Comparison of ENCODE assay signal across 10 cellular contexts in the genomic region with DNA sequence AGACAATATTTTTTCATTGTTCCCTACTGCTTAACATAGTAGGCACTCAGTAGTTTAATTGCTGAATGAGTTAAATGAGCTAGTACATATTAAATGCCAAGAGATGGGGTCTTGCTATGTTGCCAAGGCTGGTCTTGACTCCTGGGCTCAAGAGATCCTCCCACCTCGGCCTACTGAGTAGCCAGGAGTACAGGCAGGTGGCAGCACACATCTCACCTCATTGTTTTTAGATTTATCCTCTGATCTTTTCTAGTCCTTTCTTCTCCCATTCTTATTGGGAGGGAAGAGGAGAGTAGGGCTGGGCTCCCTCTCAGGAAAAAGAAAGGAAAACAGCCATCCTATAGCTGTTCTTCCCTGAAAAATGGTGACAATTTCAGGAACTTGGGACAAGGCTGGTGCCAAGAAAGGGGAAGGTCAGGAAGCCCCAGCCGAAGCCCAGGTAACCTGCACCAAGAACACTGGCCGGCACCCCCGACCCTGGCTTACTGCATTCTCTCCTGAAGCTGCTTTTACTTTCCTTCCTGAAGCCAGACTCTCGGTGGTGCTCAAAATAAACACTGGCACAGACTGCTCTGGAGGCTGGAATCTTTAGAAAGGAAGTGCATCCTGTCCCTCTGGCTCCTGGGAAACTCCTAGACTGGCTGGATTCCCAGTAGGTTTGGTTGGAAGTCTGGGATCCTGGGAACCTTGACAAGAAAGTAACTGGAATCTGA. TPM values are rescaled to one million over a fixed set of nuclear protein-coding genes. Genes with fewer than 3 reads are reported as not detected.
DNase-seq lines count a peak whose midpoint lies in the region; ATAC-seq, FAIRE-seq and TF ChIP-seq lines count a peak whose summit lies in the region.
"Had no signal": no experiment of that assay in that cellular context is flagged by ENCODE, and none has a peak within 500 bp of the region (broad histone marks: within the 10 kb centered on the region; RNA-seq: fewer than 3 reads in every experiment).

No MANE protein-coding gene starts in this region.

- H3K9ac ChIP-seq in Loucy (ENCODE audit: low read depth, low read length, poor library complexity, severe bottlenecking): no peak overlapping the region
- no peak overlapping the region for H3K9ac ChIP-seq in kidney (ENCODE audit: low read length in 2 of 2)
- H3K9ac ChIP-seq in stomach smooth muscle (ENCODE audit: low read length in 2 of 2): peak overlapping the region in 1 of 2 donors; percentile 13
- H3K9ac ChIP-seq in Karpas-422 (ENCODE audit: low read length): no peak overlapping the region

- peak; percentile 38 for DNase-seq in brain microvascular endothelial cell
- peak; percentile 47 for DNase-seq in kidney
- no peak for DNase-seq in Karpas-422
- DNase-seq: activated naive CD4-positive, alpha-beta T cell treated with anti-CD3 and anti-CD28 coated beads, Interleukin-2, amount 50 U/mL, for 16 hours; NCI-H345 had no signal

- H3K4me1 ChIP-seq in Loucy (ENCODE audit: insufficient read depth, low read length, poor library complexity, severe bottlenecking) (peaks cover 24% of the 10 kb centered on the region), kidney (ENCODE audit: control insufficient read depth in 1 of 2, insufficient read depth in 1 of 2, low read depth in 1 of 2, low read length in 2 of 2) (peaks cover 13 to 19% of the 10 kb centered on the region in 2 donors), stomach smooth muscle (ENCODE audit: control insufficient read depth, insufficient read depth, low read length) (peaks cover 30% of the 10 kb centered on the region), Karpas-422 (ENCODE audit: low read length) (peaks cover 29% of the 10 kb centered on the region)

- H3K9me2 ChIP-seq in Loucy (replicated peaks; ENCODE audit: low read depth, low read length): no peaks in the 10 kb centered on the region
- no peaks in the 10 kb centered on the region for H3K9me2 ChIP-seq in Karpas-422 (replicated peaks; ENCODE audit: insufficient read depth, low read length)

- ATAC-seq in GM18511 (IDR thresholded peaks at IDR 0.05; ENCODE audit: unreplicated experiment) (no peak), GM18517 (IDR thresholded peaks at IDR 0.05; ENCODE audit: unreplicated experiment) (no peak)

- H3K36me3 ChIP-seq in Loucy (ENCODE audit: insufficient read depth, low read length): peaks cover 12% of the 10 kb centered on the region; the same call in 1 of the 2 replicates
- H3K36me3 ChIP-seq in brain microvascular endothelial cell (replicated peaks): peaks cover 35% of the 10 kb centered on the region
- H3K36me3 ChIP-seq in kidney (ENCODE audit: control insufficient read depth in 1 of 2, insufficient read depth in 2 of 2, low read length in 2 of 2): peaks cover 18 to 29% of the 10 kb centered on the region in 2 donors
- peaks cover 19 to 30% of the 10 kb centered on the region in 2 donors for H3K36me3 ChIP-seq in stomach smooth muscle (ENCODE audit: control insufficient read depth in 2 of 2, insufficient read depth in 2 of 2, low read length in 2 of 2)
- no peaks in the 10 kb centered on the region for H3K36me3 ChIP-seq in Karpas-422 (ENCODE audit: insufficient read depth, low read length)

- H3K27me3 ChIP-seq in Loucy (ENCODE audit: insufficient read depth, low read length, poor library complexity, severe bottlenecking): no peaks in the 10 kb centered on the region
- H3K27me3 ChIP-seq in brain microvascular endothelial cell (replicated peaks): no peaks in the 10 kb centered on the region
- no peaks in the 10 kb centered on the region for H3K27me3 ChIP-seq in stomach smooth muscle (ENCODE audit: control insufficient read depth in 1 of 2, insufficient read depth in 2 of 2, low read length in 2 of 2)
- H3K27me3 ChIP-seq in Karpas-422 (ENCODE audit: low read length): no peaks in the 10 kb centered on the region

- H3K9me3 ChIP-seq in Loucy (ENCODE audit: insufficient read depth, low read depth, low read length) (no peaks in the 10 kb centered on the region), kidney (ENCODE audit: control insufficient read depth in 1 of 2, low read length in 2 of 2) (no peaks in the 10 kb centered on the region), stomach smooth muscle (ENCODE audit: control insufficient read depth in 2 of 2, low read length in 2 of 2) (no peaks in the 10 kb centered on the region), Karpas-422 (ENCODE audit: low read length) (no peaks in the 10 kb centered on the region)

- H2AFZ ChIP-seq in Loucy (ENCODE audit: low read length): no peak overlapping the region
- no peak overlapping the region for H2AFZ ChIP-seq in Karpas-422 (ENCODE audit: low read length)

- H3F3A ChIP-seq in Loucy (ENCODE audit: low read depth): no peaks in the 10 kb centered on the region

- H3K27ac ChIP-seq in brain microvascular endothelial cell (peak overlapping the region; percentile 29), kidney (ENCODE audit: low read depth in 2 of 2, low read length in 2 of 2) (peak overlapping the region; percentile 16 to 56), stomach smooth muscle (ENCODE audit: low read length) (peak overlapping the region; percentile 26), Karpas-422 (ENCODE audit: low read length) (no peak overlapping the region)

- peaks cover 39% of the 10 kb centered on the region; the same call in 1 of the 2 replicates for H3K79me2 ChIP-seq in Loucy (ENCODE audit: insufficient read depth, low read length)
- H3K79me2 ChIP-seq in Karpas-422 (ENCODE audit: low read length): peaks cover 48% of the 10 kb centered on the region

- H3K4me2 ChIP-seq in Loucy (ENCODE audit: low read depth, low read length, poor library complexity, severe bottlenecking) (peak overlapping the region; percentile 98), Karpas-422 (ENCODE audit: low read depth, low read length, poor library complexity, severe bottlenecking) (no peak overlapping the region)

- H4K20me1 ChIP-seq in Loucy (ENCODE audit: insufficient read depth, low read length, poor library complexity, severe bottlenecking) (peaks cover 4% of the 10 kb centered on the region), Karpas-422 (ENCODE audit: insufficient read depth, low read depth, low read length) (no peaks in the 10 kb centered on the region)

- no peak overlapping the region for H3K4me3 ChIP-seq in Loucy (ENCODE audit: low read length, poor library complexity, severe bottlenecking)
- no peak overlapping the region for H3K4me3 ChIP-seq in brain microvascular endothelial cell (ENCODE audit: low read depth, low read length)
- H3K4me3 ChIP-seq in kidney (ENCODE audit: low read length in 2 of 2): no peak overlapping the region
- no peak overlapping the region for H3K4me3 ChIP-seq in stomach smooth muscle (ENCODE audit: low read length in 2 of 2)
- H3K4me3 ChIP-seq in Karpas-422 (ENCODE audit: low read length): no peak overlapping the region

- TF ChIP-seq CTCF in Loucy (conservative IDR thresholded peaks at IDR 0.05; ENCODE audit: low read length): no peak
- TF ChIP-seq CTCF in brain microvascular endothelial cell (IDR thresholded peaks at IDR 0.05; ENCODE audit: low read depth, low read length, missing control alignments): no peak
- TF ChIP-seq CTCF in kidney (IDR thresholded peaks at IDR 0.05; ENCODE audit: borderline replicate concordance, extremely low read depth, insufficient read depth): peak; percentile 7

- intact Hi-C loops in kidney (cut with DNase I): no loop called here

- in situ Hi-C loops in brain microvascular endothelial cell (cut with HindIII; ENCODE audit: low pct_ligation_motif_present, low sequenced_read_pairs): no loop called here

- no peak for FAIRE-seq in kidney (lab: Jason Lieb, UNC)

RNA-seq across cellular contexts. Expression of gene TNFAIP1, which starts 2.7 kb away (rescaled TPM):
- 83.9 TPM for total RNA-seq in kidney
- 28.9 TPM for polyA plus RNA-seq in kidney (ENCODE audit: insufficient read depth, low read depth, low replicate concordance)
- 8.5 and 16.6 TPM in 2 replicates for total RNA-seq in Karpas-422 (2014; rRNA removed; shearing (Covaris generic); ENCODE audit: low replicate concordance)

RNA-seq across cellular contexts. Expression of gene IFT20, which starts 2.9 kb away (rescaled TPM):
- total RNA-seq in kidney: 37.5 TPM
- polyA plus RNA-seq in kidney (ENCODE audit: insufficient read depth, low read depth, low replicate concordance): 52.6 TPM
- total RNA-seq in Karpas-422 (2014; rRNA removed; shearing (Covaris generic); ENCODE audit: low replicate concordance): 44.5 and 56.6 TPM in 2 replicates

RNA-seq across cellular contexts. Expression of gene POLDIP2, which starts 19.1 kb away (rescaled TPM):
- total RNA-seq in kidney: 84.9 TPM
- 174 TPM for polyA plus RNA-seq in kidney (ENCODE audit: insufficient read depth, low read depth, low replicate concordance)
- total RNA-seq in Karpas-422 (2014; rRNA removed; shearing (Covaris generic); ENCODE audit: low replicate concordance): 71.1 and 98.3 TPM in 2 replicates

RNA-seq across cellular contexts. Expression of gene TMEM97, which starts 19.2 kb away (rescaled TPM):
- total RNA-seq in kidney: 11.6 TPM
- polyA plus RNA-seq in kidney (ENCODE audit: insufficient read depth, low read depth, low replicate concordance): 10.2 TPM
- 38.9 and 74.3 TPM in 2 replicates for total RNA-seq in Karpas-422 (2014; rRNA removed; shearing (Covaris generic); ENCODE audit: low replicate concordance)

RNA-seq across cellular contexts. Expression of gene SEBOX, which starts 26.8 kb away (rescaled TPM):
- total RNA-seq in kidney: not detected
- not detected for polyA plus RNA-seq in kidney (ENCODE audit: insufficient read depth, low read depth, low replicate concordance)
- total RNA-seq in Karpas-422 (2014; rRNA removed; shearing (Covaris generic); ENCODE audit: low replicate concordance): not detected in 2 replicates
- total RNA-seq: T-helper 1 cell treated with Interleukin-12 subunit alpha and Interleukin-12 subunit beta and Interleukin-4 antibody, amounts not matched to agents 30 ng/mL and 1 ng/mL, for 36 hours had no signal
